In the genomic region with DNA sequence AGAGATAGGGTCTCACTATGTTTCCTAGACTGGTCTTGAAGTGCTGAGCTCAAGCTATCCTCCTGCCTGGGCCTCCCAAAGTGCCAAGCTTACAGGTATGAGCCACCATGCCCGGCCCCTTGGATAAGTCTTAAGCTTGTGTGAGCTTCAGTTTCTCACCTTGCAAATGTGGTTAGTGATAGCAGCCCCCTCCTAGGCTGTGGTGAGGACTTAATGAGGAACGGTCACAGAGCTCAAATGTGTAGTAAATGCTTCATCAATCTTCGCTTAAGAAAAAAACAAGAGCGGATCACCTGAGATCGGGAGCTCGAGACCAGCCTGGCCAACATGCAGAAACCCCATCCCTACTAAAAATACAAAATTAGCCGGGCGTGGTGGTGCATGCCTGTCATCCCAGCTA, we compare ENCODE assay signal across 25 cellular contexts. TPM values are rescaled to one million over a fixed set of nuclear protein-coding genes. Genes with fewer than 3 reads are reported as not detected.
DNase-seq lines count a peak whose midpoint lies in the region; ATAC-seq and TF ChIP-seq lines count a peak whose summit lies in the region.
"Had no signal": no experiment of that assay in that cellular context is flagged by ENCODE, and none has a peak within 500 bp of the region (broad histone marks: within the 10 kb centered on the region; RNA-seq: fewer than 3 reads in every experiment).

No MANE protein-coding gene starts in this region.

- POLR2A ChIA-PET in OCI-LY7 (lab: Charles Lee): interaction anchor here (0.5 to 5.8 kb wide), 20 partner anchors 13 to 443 kb away, joined by 3 to 35 read pairs (median 6); a partner anchor contains a TSS

- no peaks in the 10 kb centered on the region for H3K27me3 ChIP-seq in suprapubic skin
- H3K27me3 ChIP-seq: BE2C had no signal

- TF ChIP-seq EP300 in suprapubic skin (IDR thresholded peaks at IDR 0.05): no peak

- H4K20me1 ChIP-seq in OCI-LY7 (ENCODE audit: insufficient read depth, low read length): no peaks in the 10 kb centered on the region

- DNase-seq in stimulated activated naive CD8-positive, alpha-beta T cell treated with anti-CD3 and anti-CD28 coated beads, Interleukin-15, Interleukin-2, amounts not matched to agents 100 U/mL and 50 U/mL, for 24 hours: no peak
- peak; percentile 66 for DNase-seq in OCI-LY7 (ENCODE audit: low spot score)
- DNase-seq in effector memory CD8-positive, alpha-beta T cell: no peak
- no peak for DNase-seq in suprapubic skin (ENCODE audit: low spot score in 2 of 2)
- no peak for DNase-seq in RPMI8226
- DNase-seq in nephron progenitor cell: no peak
- no peak for DNase-seq in activated effector memory CD4-positive, alpha-beta T cell treated with anti-CD3 and anti-CD28 coated beads, Interleukin-2, amount 50 U/mL, for 16 hours
- DNase-seq: activated CD4-positive, alpha-beta T cell treated with anti-CD3 and anti-CD28 coated beads, Interleukin-2, amount 50 U/mL, for 1 hour; activated CD8-positive, alpha-beta memory T cell treated with anti-CD3 and anti-CD28 coated beads, Interleukin-2, amount 50 U/mL, for 48 hours; activated gamma-delta T cell; BE2C; mammary epithelial cell; NCI-H1092; NCI-H1930; PC-9; retina; SIG-M5; stimulated activated CD4-positive, alpha-beta T cell treated with anti-CD3 and anti-CD28 coated beads, Interleukin-4, amount 100 ng/mL, for 1 hour had no signal

- intact Hi-C loops in OCI-LY7 (cut with micrococcal nuclease; ENCODE audit: unreplicated experiment): no loop called here

- TSS peak; percentile 31 for BruUV-seq in OCI-LY7 (replicated peaks; lab: Mats Ljungman, UMichigan)

- peak overlapping the region; percentile 37 for H3K4me3 Mint-ChIP-seq in stimulated activated naive CD8-positive, alpha-beta T cell treated with anti-CD3 and anti-CD28 coated beads, Interleukin-15, Interleukin-2, amounts not matched to agents 100 ng/mL and 50 ng/mL, for 24 hours
- peak overlapping the region; percentile 79 to 84 for H3K4me3 Mint-ChIP-seq in effector memory CD8-positive, alpha-beta T cell
- H3K4me3 Mint-ChIP-seq in nephron progenitor cell: no peak overlapping the region
- H3K4me3 Mint-ChIP-seq: type B pancreatic cell had no signal

- H3K4me1 ChIP-seq in OCI-LY7 (ENCODE audit: insufficient read depth, low read length, poor library complexity, severe bottlenecking) (peaks cover 96% of the 10 kb centered on the region), suprapubic skin (peaks cover 16% of the 10 kb centered on the region)
- H3K4me1 ChIP-seq: BE2C had no signal

- no peak for ATAC-seq in stimulated activated naive CD8-positive, alpha-beta T cell treated with anti-CD3 and anti-CD28 coated beads, Interleukin-15, Interleukin-2, amounts not matched to agents 100 U/mL and 50 U/mL, for 24 hours
- ATAC-seq in effector memory CD8-positive, alpha-beta T cell (replicated peaks): peak; percentile 38
- ATAC-seq: HCT116 had no signal

- no peaks in the 10 kb centered on the region for H3K9me3 Mint-ChIP-seq in stimulated activated naive CD8-positive, alpha-beta T cell treated with anti-CD3 and anti-CD28 coated beads, Interleukin-15, Interleukin-2, amounts not matched to agents 100 ng/mL and 50 ng/mL, for 24 hours
- no peaks in the 10 kb centered on the region for H3K9me3 Mint-ChIP-seq in effector memory CD8-positive, alpha-beta T cell
- no peaks in the 10 kb centered on the region for H3K9me3 Mint-ChIP-seq in nephron progenitor cell
- H3K9me3 Mint-ChIP-seq: type B pancreatic cell had no signal

- H3K4me1 Mint-ChIP-seq in stimulated activated naive CD8-positive, alpha-beta T cell treated with anti-CD3 and anti-CD28 coated beads, Interleukin-15, Interleukin-2, amounts not matched to agents 100 ng/mL and 50 ng/mL, for 24 hours (ENCODE audit: low read depth): peaks cover 80% of the 10 kb centered on the region
- peaks cover 43 to 67% of the 10 kb centered on the region in 2 donors for H3K4me1 Mint-ChIP-seq in effector memory CD8-positive, alpha-beta T cell (ENCODE audit: low read depth in 2 of 2)
- H3K4me1 Mint-ChIP-seq in nephron progenitor cell: peaks cover 38% of the 10 kb centered on the region

- H3K27ac Mint-ChIP-seq in stimulated activated naive CD8-positive, alpha-beta T cell treated with anti-CD3 and anti-CD28 coated beads, Interleukin-15, Interleukin-2, amounts not matched to agents 100 ng/mL and 50 ng/mL, for 24 hours: peak overlapping the region; percentile 76
- H3K27ac Mint-ChIP-seq in effector memory CD8-positive, alpha-beta T cell: peak overlapping the region; percentile 64 to 87
- H3K27ac Mint-ChIP-seq in nephron progenitor cell: no peak overlapping the region

- no peak for TF ChIP-seq CTCF in OCI-LY7 (conservative IDR thresholded peaks at IDR 0.05; ENCODE audit: low read length)
- TF ChIP-seq CTCF in suprapubic skin (IDR thresholded peaks at IDR 0.05): no peak
- no peak for TF ChIP-seq CTCF in nephron progenitor cell (IDR thresholded peaks at IDR 0.05)

- no peak overlapping the region for H2AFZ ChIP-seq in OCI-LY7 (ENCODE audit: low read length)
- H2AFZ ChIP-seq: PC-9 had no signal

- H3K36me3 ChIP-seq in OCI-LY7 (ENCODE audit: insufficient read depth, low read length) (peaks cover 9% of the 10 kb centered on the region), suprapubic skin (no peaks in the 10 kb centered on the region)
- H3K36me3 ChIP-seq: BE2C, WERI-Rb-1 had no signal

- H3K4me2 ChIP-seq in OCI-LY7 (ENCODE audit: low read length): peak overlapping the region; percentile 83
- H3K4me2 ChIP-seq: KMS-11, PC-9 had no signal

- H3K27ac ChIP-seq in OCI-LY7 (ENCODE audit: low read depth, low read length, poor library complexity, severe bottlenecking) (peak overlapping the region; percentile 95), suprapubic skin (no peak overlapping the region)
- H3K27ac ChIP-seq: coronary artery, KMS-11, PC-9 had no signal

- H3K79me2 ChIP-seq in OCI-LY7 (ENCODE audit: insufficient read depth, low read depth, low read length): peaks cover 72% of the 10 kb centered on the region

- no peaks in the 10 kb centered on the region for H3K36me3 Mint-ChIP-seq in stimulated activated naive CD8-positive, alpha-beta T cell treated with anti-CD3 and anti-CD28 coated beads, Interleukin-15, Interleukin-2, amounts not matched to agents 100 ng/mL and 50 ng/mL, for 24 hours (ENCODE audit: low read depth)
- H3K36me3 Mint-ChIP-seq in effector memory CD8-positive, alpha-beta T cell (ENCODE audit: insufficient read depth): peaks cover 4% of the 10 kb centered on the region
- no peaks in the 10 kb centered on the region for H3K36me3 Mint-ChIP-seq in nephron progenitor cell (ENCODE audit: low read depth)
- H3K36me3 Mint-ChIP-seq: type B pancreatic cell had no signal

- H3K27me3 Mint-ChIP-seq in stimulated activated naive CD8-positive, alpha-beta T cell treated with anti-CD3 and anti-CD28 coated beads, Interleukin-15, Interleukin-2, amounts not matched to agents 100 ng/mL and 50 ng/mL, for 24 hours: no peaks in the 10 kb centered on the region
- H3K27me3 Mint-ChIP-seq in effector memory CD8-positive, alpha-beta T cell: peaks cover 0 to 17% of the 10 kb centered on the region in 2 donors
- H3K27me3 Mint-ChIP-seq in nephron progenitor cell (ENCODE audit: low read depth, poor library complexity): peaks cover 34% of the 10 kb centered on the region

- no peak for TF ChIP-seq POLR2A in suprapubic skin (IDR thresholded peaks at IDR 0.05)

- H3K9me3 ChIP-seq in OCI-LY7 (ENCODE audit: low read length) (no peaks in the 10 kb centered on the region), suprapubic skin (no peaks in the 10 kb centered on the region)
- H3K9me3 ChIP-seq: BE2C had no signal

- no peaks in the 10 kb centered on the region for H3K9me2 ChIP-seq in OCI-LY7 (ENCODE audit: insufficient read depth, low read length)

- 94% methylated on average over 8 of the region's 8 CpGs for WGBS in suprapubic skin

- peak overlapping the region; percentile 76 for H3K4me3 ChIP-seq in OCI-LY7 (ENCODE audit: low read depth, low read length, poor library complexity, severe bottlenecking)
- H3K4me3 ChIP-seq in suprapubic skin: no peak overlapping the region
- H3K4me3 ChIP-seq: coronary artery, PC-9 had no signal

- CTCF ChIA-PET in OCI-LY7 (lab: Charles Lee; ENCODE audit: unreplicated experiment): interaction anchor here (0.5 to 3.9 kb wide), 3 partner anchors 22 to 100 kb away, joined by 4 to 20 read pairs (median 4); no protein-coding TSS in a partner anchor

RNA-seq across cellular contexts. Expression of a gene that starts 3.0 kb away (rescaled TPM):
- 11.2 and 14.1 TPM in 2 replicates for total RNA-seq in OCI-LY7 (2014; rRNA removed; shearing (Covaris generic))
- total RNA-seq in OCI-LY7 (2022): 13.2 and 17.0 TPM in 2 replicates
- total RNA-seq in suprapubic skin: not detected
- total RNA-seq: HT1080, mammary epithelial cell, PC-9 had no signal

RNA-seq across cellular contexts. Expression of a gene that starts 42.1 kb away (rescaled TPM):
- 9.1 and 9.3 TPM in 2 replicates for total RNA-seq in OCI-LY7 (2014; rRNA removed; shearing (Covaris generic))
- total RNA-seq in OCI-LY7 (2022): 9.3 and 9.9 TPM in 2 replicates
- total RNA-seq in suprapubic skin: 10 to 100 TPM; 11.8 to 17.6 (median 13.8) TPM

RNA-seq across cellular contexts. Expression of a gene that starts 49.5 kb away (rescaled TPM):
- total RNA-seq in OCI-LY7 (2014; rRNA removed; shearing (Covaris generic)): 129 and 143 TPM in 2 replicates
- total RNA-seq in OCI-LY7 (2022) (198 and 210 TPM in 2 replicates), suprapubic skin (100 to 1,000 TPM in 1 of 4 donors, 10 to 100 TPM in 3; 80.4 to 101 (median 87.9) TPM)

Comparison
In these comparisons a context has a peak if more than half of its experiments do, and no peak if none do; other contexts are left out.
1. RNA of a gene that starts 3.0 kb away (total RNA-seq): 11.2 to 17.0 TPM in OCI-LY7; not detected in suprapubic skin; every median in the first group is over 10 times any median in the second.